1 cellular context compared by ENCODE assay signal in genomic region chr15:75145027-75145841, GRCh38.
TF ChIP-seq lines count a peak whose summit lies in the region.

No MANE protein-coding gene starts in this region.

TF ChIP-seq in HCT116, 20 proteins besides CTCF, POLR2A, EP300 and RAD21:
- TF ChIP-seq FOSL1 (IDR thresholded peaks at IDR 0.05; ENCODE audit: low read depth) (peak; percentile 67), TCF7L2 (IDR thresholded peaks at IDR 0.05; ENCODE audit: borderline replicate concordance, extremely low read depth, insufficient read depth, insufficient read length) (no peak), ZFX (IDR thresholded peaks at IDR 0.05) (no peak), EZH2 (IDR thresholded peaks at IDR 0.05) (no peak), POLR2AphosphoS5 (IDR thresholded peaks at IDR 0.05; ENCODE audit: low read depth, low read length) (no peak), ELF1 (IDR thresholded peaks at IDR 0.05; ENCODE audit: borderline replicate concordance, low read depth) (no peak), ATF3 (IDR thresholded peaks at IDR 0.05) (no peak), YY1 (IDR thresholded peaks at IDR 0.05; ENCODE audit: extremely low read depth, insufficient replicate concordance, low read depth, low read length) (peak; percentile 9), EGR1 (IDR thresholded peaks at IDR 0.05; ENCODE audit: low read depth) (no peak), CBX3 (IDR thresholded peaks at IDR 0.05; ENCODE audit: low read depth) (no peak), MAX (IDR thresholded peaks at IDR 0.05) (no peak), SP1 (IDR thresholded peaks at IDR 0.05; ENCODE audit: low read depth) (no peak), CEBPB (IDR thresholded peaks at IDR 0.05; ENCODE audit: low read depth) (no peak), SIN3A (IDR thresholded peaks at IDR 0.05; ENCODE audit: low read depth) (no peak), EZH2phosphoT487 (IDR thresholded peaks at IDR 0.05; ENCODE audit: borderline replicate concordance) (no peak)
- TF ChIP-seq, protein P1, sequence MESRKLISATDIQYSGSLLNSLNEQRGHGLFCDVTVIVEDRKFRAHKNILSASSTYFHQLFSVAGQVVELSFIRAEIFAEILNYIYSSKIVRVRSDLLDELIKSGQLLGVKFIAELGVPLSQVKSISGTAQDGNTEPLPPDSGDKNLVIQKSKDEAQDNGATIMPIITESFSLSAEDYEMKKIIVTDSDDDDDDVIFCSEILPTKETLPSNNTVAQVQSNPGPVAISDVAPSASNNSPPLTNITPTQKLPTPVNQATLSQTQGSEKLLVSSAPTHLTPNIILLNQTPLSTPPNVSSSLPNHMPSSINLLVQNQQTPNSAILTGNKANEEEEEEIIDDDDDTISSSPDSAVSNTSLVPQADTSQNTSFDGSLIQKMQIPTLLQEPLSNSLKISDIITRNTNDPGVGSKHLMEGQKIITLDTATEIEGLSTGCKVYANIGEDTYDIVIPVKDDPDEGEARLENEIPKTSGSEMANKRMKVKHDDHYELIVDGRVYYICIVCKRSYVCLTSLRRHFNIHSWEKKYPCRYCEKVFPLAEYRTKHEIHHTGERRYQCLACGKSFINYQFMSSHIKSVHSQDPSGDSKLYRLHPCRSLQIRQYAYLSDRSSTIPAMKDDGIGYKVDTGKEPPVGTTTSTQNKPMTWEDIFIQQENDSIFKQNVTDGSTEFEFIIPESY (IDR thresholded peaks at IDR 0.05; ENCODE audit: extremely low read depth, insufficient replicate concordance, low read length) = no peak
- TF ChIP-seq, protein P2, sequence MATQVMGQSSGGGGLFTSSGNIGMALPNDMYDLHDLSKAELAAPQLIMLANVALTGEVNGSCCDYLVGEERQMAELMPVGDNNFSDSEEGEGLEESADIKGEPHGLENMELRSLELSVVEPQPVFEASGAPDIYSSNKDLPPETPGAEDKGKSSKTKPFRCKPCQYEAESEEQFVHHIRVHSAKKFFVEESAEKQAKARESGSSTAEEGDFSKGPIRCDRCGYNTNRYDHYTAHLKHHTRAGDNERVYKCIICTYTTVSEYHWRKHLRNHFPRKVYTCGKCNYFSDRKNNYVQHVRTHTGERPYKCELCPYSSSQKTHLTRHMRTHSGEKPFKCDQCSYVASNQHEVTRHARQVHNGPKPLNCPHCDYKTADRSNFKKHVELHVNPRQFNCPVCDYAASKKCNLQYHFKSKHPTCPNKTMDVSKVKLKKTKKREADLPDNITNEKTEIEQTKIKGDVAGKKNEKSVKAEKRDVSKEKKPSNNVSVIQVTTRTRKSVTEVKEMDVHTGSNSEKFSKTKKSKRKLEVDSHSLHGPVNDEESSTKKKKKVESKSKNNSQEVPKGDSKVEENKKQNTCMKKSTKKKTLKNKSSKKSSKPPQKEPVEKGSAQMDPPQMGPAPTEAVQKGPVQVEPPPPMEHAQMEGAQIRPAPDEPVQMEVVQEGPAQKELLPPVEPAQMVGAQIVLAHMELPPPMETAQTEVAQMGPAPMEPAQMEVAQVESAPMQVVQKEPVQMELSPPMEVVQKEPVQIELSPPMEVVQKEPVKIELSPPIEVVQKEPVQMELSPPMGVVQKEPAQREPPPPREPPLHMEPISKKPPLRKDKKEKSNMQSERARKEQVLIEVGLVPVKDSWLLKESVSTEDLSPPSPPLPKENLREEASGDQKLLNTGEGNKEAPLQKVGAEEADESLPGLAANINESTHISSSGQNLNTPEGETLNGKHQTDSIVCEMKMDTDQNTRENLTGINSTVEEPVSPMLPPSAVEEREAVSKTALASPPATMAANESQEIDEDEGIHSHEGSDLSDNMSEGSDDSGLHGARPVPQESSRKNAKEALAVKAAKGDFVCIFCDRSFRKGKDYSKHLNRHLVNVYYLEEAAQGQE (IDR thresholded peaks at IDR 0.05; ENCODE audit: low read depth) = no peak
TF ChIP-seq in HCT116: peak in this region for 2.
